ENCODE assay signal across 8 cellular contexts in genomic region chr9:131676431-131676972, GRCh38.
DNase-seq lines count a peak whose midpoint lies in the region; ATAC-seq, FAIRE-seq and TF ChIP-seq lines count a peak whose summit lies in the region.

No MANE protein-coding gene starts in this region.

- FAIRE-seq in keratinocyte (lab: Jason Lieb, UNC): no peak

- H3K4me1 ChIP-seq in keratinocyte (ENCODE audit: control insufficient read depth, extremely low read depth, insufficient read depth, low read length) (peaks cover 43% of the 10 kb centered on the region), upper lobe of right lung (peaks cover 69% of the 10 kb centered on the region)

- no peaks in the 10 kb centered on the region for H3K27me3 Mint-ChIP-seq in activated CD4-positive, alpha-beta memory T cell treated with anti-CD3 and anti-CD28 coated beads for 36 hours

- H2AFZ ChIP-seq in keratinocyte (ENCODE audit: control insufficient read depth, low read length): no peak overlapping the region

- H3K36me3 ChIP-seq in keratinocyte (ENCODE audit: control insufficient read depth in 2 of 2, extremely low read depth in 1 of 2, insufficient read depth in 2 of 2, low read length in 2 of 2) (no peaks in the 10 kb centered on the region), upper lobe of right lung (no peaks in the 10 kb centered on the region)

- TF ChIP-seq CTCF in keratinocyte (optimal IDR thresholded peaks at IDR 0.05 in 1 of 3, IDR thresholded peaks at IDR 0.05 in 1 of 3, conservative IDR thresholded peaks at IDR 0.05 in 1 of 3; ENCODE audit: extremely low read depth in 1 of 3, insufficient read depth in 2 of 3, low read length in 3 of 3) (no peak), upper lobe of right lung (IDR thresholded peaks at IDR 0.05) (no peak)

- CTCF ChIA-PET in activated CD4-positive, alpha-beta memory T cell treated with anti-CD3 and anti-CD28 coated beads for 36 hours (lab: Charles Lee): interaction anchor here (1.0 to 6.3 kb wide), 8 partner anchors 8 to 62 kb away, joined by 3 to 60 read pairs (median 12); partner anchors contain the start of gene RAPGEF1

- H3K9me1 ChIP-seq in keratinocyte (ENCODE audit: control insufficient read depth, extremely low read depth, insufficient read depth, low read length): peaks cover 2% of the 10 kb centered on the region

- H3K4me3 ChIP-seq in keratinocyte (ENCODE audit: control insufficient read depth in 2 of 3, extremely low read depth in 1 of 3, insufficient read depth in 2 of 3, low read depth in 1 of 3, low read length in 3 of 3): no peak overlapping the region
- no peak overlapping the region for H3K4me3 ChIP-seq in upper lobe of right lung

- intact Hi-C loops in Right ventricle myocardium superior (cut with DNase I): no loop called here
- intact Hi-C loops in cardiac septum (cut with DNase I): loop anchor here (2.0 to 5.0 kb wide), 3 partner anchors 24 to 69 kb away; no protein-coding TSS in a partner anchor
- intact Hi-C loops in activated CD4-positive, alpha-beta memory T cell treated with anti-CD3 and anti-CD28 coated beads for 36 hours (cut with micrococcal nuclease): no loop called here
- intact Hi-C loops in upper lobe of right lung (cut with DNase I): loop anchor here (10.0 kb wide), 1 partner anchor 58 kb away; no protein-coding TSS in a partner anchor

- peak overlapping the region; percentile 85 for H3K4me2 ChIP-seq in keratinocyte (ENCODE audit: control insufficient read depth, extremely low read depth, insufficient read depth, low read depth, low read length)

- peaks cover 2% of the 10 kb centered on the region for H4K20me1 ChIP-seq in keratinocyte (ENCODE audit: control insufficient read depth, extremely low read depth, insufficient read depth, low read length)

- no peaks in the 10 kb centered on the region for H3K9me3 Mint-ChIP-seq in activated CD4-positive, alpha-beta memory T cell treated with anti-CD3 and anti-CD28 coated beads for 36 hours

- peak overlapping the region; percentile 83 for H3K4me3 Mint-ChIP-seq in activated CD4-positive, alpha-beta memory T cell treated with anti-CD3 and anti-CD28 coated beads for 36 hours

- H3K27ac ChIP-seq in keratinocyte (ENCODE audit: control insufficient read depth, insufficient read depth, low read length): no peak overlapping the region
- peak overlapping the region; percentile 75 for H3K27ac ChIP-seq in upper lobe of right lung

- H3K27me3 ChIP-seq in keratinocyte (ENCODE audit: control insufficient read depth, extremely low read depth, insufficient read depth, low read length) (no peaks in the 10 kb centered on the region), upper lobe of right lung (no peaks in the 10 kb centered on the region)

- POLR2A ChIA-PET in activated CD4-positive, alpha-beta memory T cell treated with anti-CD3 and anti-CD28 coated beads for 36 hours (lab: Charles Lee): interaction anchor here (1.0 to 6.1 kb wide), 14 partner anchors 8 to 403 kb away, joined by 3 to 56 read pairs (median 12); no protein-coding TSS in a partner anchor

- DNase-seq in Right ventricle myocardium superior (no peak), cardiac septum (ENCODE audit: low spot score) (no peak), keratinocyte (ENCODE audit: low read depth, low spot score) (no peak), upper lobe of right lung (no peak)
- DNase-seq in activated CD4-positive, alpha-beta memory T cell treated with anti-CD3 and anti-CD28 coated beads for 36 hours: peak; percentile 61
- DNase-seq in stimulated activated CD4-positive, alpha-beta T cell treated with anti-CD3 and anti-CD28 coated beads, Interleukin-2, amount 100 ng/mL, for 48 hours: no peak

- dilution Hi-C loops in keratinocyte (cut with MboI; ENCODE audit: extremely low pct_ligation_motif_present, low sequenced_read_pairs): no loop called here

- no peaks in the 10 kb centered on the region for H3K9me3 ChIP-seq in keratinocyte (ENCODE audit: control insufficient read depth, low read depth, low read length)
- no peaks in the 10 kb centered on the region for H3K9me3 ChIP-seq in upper lobe of right lung

- peak overlapping the region; percentile 99 for H3K27ac Mint-ChIP-seq in activated CD4-positive, alpha-beta memory T cell treated with anti-CD3 and anti-CD28 coated beads for 36 hours

- H3K9ac ChIP-seq in keratinocyte (ENCODE audit: control insufficient read depth, extremely low read depth, insufficient read depth, low read length): peak overlapping the region; percentile 12

- H3K79me2 ChIP-seq in keratinocyte (ENCODE audit: control insufficient read depth, insufficient read depth, low read length): peaks cover 17% of the 10 kb centered on the region

- peaks cover 9% of the 10 kb centered on the region for H3K36me3 Mint-ChIP-seq in activated CD4-positive, alpha-beta memory T cell treated with anti-CD3 and anti-CD28 coated beads for 36 hours

- ATAC-seq in Right ventricle myocardium superior (ENCODE audit: poor library complexity): peak; percentile 7
- no peak for ATAC-seq in upper lobe of right lung
- no peak for ATAC-seq in GM18873 (IDR thresholded peaks at IDR 0.05; ENCODE audit: low FRiP score, unreplicated experiment)
- no peak for ATAC-seq in activated CD4-positive, CD25-positive, alpha-beta regulatory T cell treated with anti-CD3 and anti-CD28 coated beads, Interleukin-2, amount 50 U/mL, for 24 hours

- H3K4me1 Mint-ChIP-seq in activated CD4-positive, alpha-beta memory T cell treated with anti-CD3 and anti-CD28 coated beads for 36 hours (ENCODE audit: low read depth): peaks cover 96% of the 10 kb centered on the region

Comparison
In these comparisons a context has a peak if more than half of its experiments do, and no peak if none do; other contexts are left out.
1. intact Hi-C loops: an anchor here in cardiac septum (2.0 to 5.0 kb wide) and upper lobe of right lung (10.0 kb wide); none called in Right ventricle myocardium superior and activated CD4-positive, alpha-beta memory T cell treated with anti-CD3 and anti-CD28 coated beads for 36 hours.